ENCODE assay signal across 11 cellular contexts in genomic region chr17:3762922-3763776, GRCh38. TPM values are rescaled to one million over a fixed set of nuclear protein-coding genes. Genes with fewer than 3 reads are reported as not detected.
DNase-seq lines count a peak whose midpoint lies in the region; ATAC-seq and TF ChIP-seq lines count a peak whose summit lies in the region.
"Had no signal": no experiment of that assay in that cellular context is flagged by ENCODE, and none has a peak within 500 bp of the region (broad histone marks: within the 10 kb centered on the region; RNA-seq: fewer than 3 reads in every experiment).

No MANE protein-coding gene starts in this region.

- ATAC-seq in HG02973 (IDR thresholded peaks at IDR 0.05; ENCODE audit: unreplicated experiment) = peak; percentile 56
- peak; percentile 82 for ATAC-seq in stimulated activated naive CD8-positive, alpha-beta T cell treated with anti-CD3 and anti-CD28 coated beads, Interleukin-15, amount 100 ng/mL, for 72 hours
- ATAC-seq: gastrocnemius medialis, PC-3 had no signal

- no peak for TF ChIP-seq CTCF in foreskin fibroblast (IDR thresholded peaks at IDR 0.05; ENCODE audit: low read depth, low read length)

- peaks cover 29% of the 10 kb centered on the region for H3K36me3 Mint-ChIP-seq in activated CD4-positive, alpha-beta memory T cell treated with anti-CD3 and anti-CD28 coated beads, Interleukin-2, amount 10 ng/mL, durations not matched to agents 7 days and 5 days (ENCODE audit: low read depth)

- H3K4me3 ChIP-seq in foreskin fibroblast (ENCODE audit: low read depth in 1 of 2, low read length in 2 of 2) = no peak overlapping the region
- H3K4me3 ChIP-seq: gastrocnemius medialis had no signal

- peak overlapping the region; percentile 97 for H3K27ac Mint-ChIP-seq in activated CD4-positive, alpha-beta memory T cell treated with anti-CD3 and anti-CD28 coated beads, Interleukin-2, amount 10 ng/mL, durations not matched to agents 7 days and 5 days
- peak overlapping the region; percentile 98 to 100 for H3K27ac Mint-ChIP-seq in stimulated activated naive CD8-positive, alpha-beta T cell treated with anti-CD3 and anti-CD28 coated beads, Interleukin-15, amount 100 ng/mL, for 72 hours

- H3K9me3 Mint-ChIP-seq in activated CD4-positive, alpha-beta memory T cell treated with anti-CD3 and anti-CD28 coated beads, Interleukin-2, amount 10 ng/mL, durations not matched to agents 7 days and 5 days = peaks cover 18% of the 10 kb centered on the region
- peaks cover 18 to 30% of the 10 kb centered on the region in 2 donors for H3K9me3 Mint-ChIP-seq in stimulated activated naive CD8-positive, alpha-beta T cell treated with anti-CD3 and anti-CD28 coated beads, Interleukin-15, amount 100 ng/mL, for 72 hours

- H3K4me1 Mint-ChIP-seq in activated CD4-positive, alpha-beta memory T cell treated with anti-CD3 and anti-CD28 coated beads, Interleukin-2, amount 10 ng/mL, durations not matched to agents 7 days and 5 days = peaks cover 64% of the 10 kb centered on the region
- peaks cover 75% of the 10 kb centered on the region for H3K4me1 Mint-ChIP-seq in stimulated activated naive CD8-positive, alpha-beta T cell treated with anti-CD3 and anti-CD28 coated beads, Interleukin-15, amount 100 ng/mL, for 72 hours

- peak in 2 of 3 donors; percentile 23 to 45 for DNase-seq in stimulated activated CD4-positive, alpha-beta T cell treated with anti-CD3 and anti-CD28 coated beads, Interleukin-12 subunit alpha, Interleukin-12 subunit beta, amount 100 ng/mL, for 48 hours (ENCODE audit: low read depth in 2 of 3, low spot score in 1 of 3)
- no peak for DNase-seq in stimulated activated CD4-positive, alpha-beta T cell treated with anti-CD3 and anti-CD28 coated beads, Interleukin-12 subunit alpha, Interleukin-12 subunit beta, amount 100 ng/mL, for 4 hours
- DNase-seq in activated CD4-positive, alpha-beta memory T cell treated with anti-CD3 and anti-CD28 coated beads, Interleukin-2, amount 10 ng/mL, durations not matched to agents 7 days and 5 days = peak; percentile 68
- DNase-seq in stimulated activated naive CD8-positive, alpha-beta T cell treated with anti-CD3 and anti-CD28 coated beads, Interleukin-15, amount 100 ng/mL, for 72 hours = peak; percentile 74 to 86
- DNase-seq in RKO (ENCODE audit: low spot score) = no peak
- DNase-seq in NCI-H82 (lab: John Stamatoyannopoulos, UW) = no peak
- no peak for DNase-seq in foreskin fibroblast
- DNase-seq: C1 segment of cervical spinal cord, gastrocnemius medialis, PC-3 had no signal

- CTCF ChIA-PET in activated CD4-positive, alpha-beta memory T cell treated with anti-CD3 and anti-CD28 coated beads, Interleukin-2, amount 10 ng/mL, durations not matched to agents 7 days and 5 days (lab: Charles Lee) = interaction anchor here (0.7 to 4.2 kb wide), 5 partner anchors 25 to 83 kb away, joined by 3 to 21 read pairs (median 4); no protein-coding TSS in a partner anchor

- H3K4me3 Mint-ChIP-seq in activated CD4-positive, alpha-beta memory T cell treated with anti-CD3 and anti-CD28 coated beads, Interleukin-2, amount 10 ng/mL, durations not matched to agents 7 days and 5 days = peak overlapping the region; percentile 75
- H3K4me3 Mint-ChIP-seq in stimulated activated naive CD8-positive, alpha-beta T cell treated with anti-CD3 and anti-CD28 coated beads, Interleukin-15, amount 100 ng/mL, for 72 hours = peak overlapping the region; percentile 79 to 80

- POLR2A ChIA-PET in activated CD4-positive, alpha-beta memory T cell treated with anti-CD3 and anti-CD28 coated beads, Interleukin-2, amount 10 ng/mL, durations not matched to agents 7 days and 5 days (lab: Charles Lee) = interaction anchor here (0.8 to 2.8 kb wide), 6 partner anchors 12 to 202 kb away, joined by 3 to 14 read pairs (median 6); no protein-coding TSS in a partner anchor

- no peaks in the 10 kb centered on the region for H3K27me3 Mint-ChIP-seq in activated CD4-positive, alpha-beta memory T cell treated with anti-CD3 and anti-CD28 coated beads, Interleukin-2, amount 10 ng/mL, durations not matched to agents 7 days and 5 days
- peaks cover 10% of the 10 kb centered on the region for H3K27me3 Mint-ChIP-seq in stimulated activated naive CD8-positive, alpha-beta T cell treated with anti-CD3 and anti-CD28 coated beads, Interleukin-15, amount 100 ng/mL, for 72 hours

RNA-seq across cellular contexts. Expression of gene ITGAE, which starts 37.8 kb away (rescaled TPM):
- 10 to 100 TPM; 20.0 to 22.0 TPM for total RNA-seq in activated CD4-positive, alpha-beta memory T cell treated with anti-CD3 and anti-CD28 coated beads, Interleukin-2, amount 10 ng/mL, durations not matched to agents 7 days and 5 days

RNA-seq across cellular contexts. Expression of gene HASPIN, which starts 39.4 kb away (rescaled TPM):
- 10 to 100 TPM; 23.8 to 25.2 TPM for total RNA-seq in activated CD4-positive, alpha-beta memory T cell treated with anti-CD3 and anti-CD28 coated beads, Interleukin-2, amount 10 ng/mL, durations not matched to agents 7 days and 5 days

Comparison
In these comparisons a context has a peak if more than half of its experiments do, and no peak if none do; other contexts are left out.
1. DNase-seq: peak in stimulated activated CD4-positive, alpha-beta T cell treated with anti-CD3 and anti-CD28 coated beads, Interleukin-12 subunit alpha, Interleukin-12 subunit beta, amount 100 ng/mL, for 48 hours (2 of 3), activated CD4-positive, alpha-beta memory T cell treated with anti-CD3 and anti-CD28 coated beads, Interleukin-2, amount 10 ng/mL, durations not matched to agents 7 days and 5 days (single experiment) and stimulated activated naive CD8-positive, alpha-beta T cell treated with anti-CD3 and anti-CD28 coated beads, Interleukin-15, amount 100 ng/mL, for 72 hours (2 of 2); none in stimulated activated CD4-positive, alpha-beta T cell treated with anti-CD3 and anti-CD28 coated beads, Interleukin-12 subunit alpha, Interleukin-12 subunit beta, amount 100 ng/mL, for 4 hours (single experiment), RKO (single experiment), NCI-H82 (single experiment) and foreskin fibroblast (0 of 2).